In the genomic region with DNA sequence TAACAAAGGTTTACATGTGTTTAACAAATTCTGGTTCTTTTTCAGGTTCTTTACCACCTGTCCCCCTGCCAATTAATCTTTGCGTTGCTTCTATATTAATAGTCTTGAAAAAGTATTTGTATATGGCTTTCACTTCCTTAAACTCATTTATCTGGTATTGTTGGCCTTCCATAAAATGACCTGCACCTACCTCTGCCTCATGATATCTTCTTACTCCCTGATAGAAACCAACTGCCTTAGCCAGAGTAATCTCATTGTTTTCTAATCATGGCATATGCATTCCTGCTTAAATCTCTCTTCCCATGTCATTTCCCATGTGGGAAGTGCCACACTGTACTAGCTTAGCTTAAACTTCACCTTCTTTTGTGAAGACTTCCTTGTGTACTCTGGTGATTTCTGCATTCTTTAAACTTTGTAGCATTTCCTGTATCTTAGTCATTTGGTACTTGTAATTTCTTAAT, we compare ENCODE assay signal across 9 cellular contexts. TPM values are rescaled to one million over a fixed set of nuclear protein-coding genes. Genes with fewer than 3 reads are reported as not detected.
DNase-seq lines count a peak whose midpoint lies in the region; ATAC-seq and TF ChIP-seq lines count a peak whose summit lies in the region.
"Had no signal": no experiment of that assay in that cellular context is flagged by ENCODE, and none has a peak within 500 bp of the region (broad histone marks: within the 10 kb centered on the region; RNA-seq: fewer than 3 reads in every experiment).

No MANE protein-coding gene starts in this region.

- H3K4me1 Mint-ChIP-seq in activated T-helper 2 cell treated with anti-CD3 and anti-CD28 coated beads, Interferon-gamma antibody, Interleukin-2, Interleukin-4, amounts not matched to agents 10 μg/mL and 5 μg/mL and 100 μg/mL, durations not matched to agents 14 hours and 24 hours and 36 hours (ENCODE audit: low read depth): peaks cover 57% of the 10 kb centered on the region

- H3K36me3 Mint-ChIP-seq in activated T-helper 2 cell treated with anti-CD3 and anti-CD28 coated beads, Interferon-gamma antibody, Interleukin-2, Interleukin-4, amounts not matched to agents 10 μg/mL and 5 μg/mL and 100 μg/mL, durations not matched to agents 14 hours and 24 hours and 36 hours (ENCODE audit: low read depth): peaks cover 23% of the 10 kb centered on the region

- intact Hi-C loops in activated T-helper 2 cell treated with anti-CD3 and anti-CD28 coated beads, Interferon-gamma antibody, Interleukin-2, Interleukin-4, amounts not matched to agents 10 μg/mL and 5 μg/mL and 100 μg/mL, durations not matched to agents 14 hours and 24 hours and 36 hours (cut with micrococcal nuclease): no loop called here

- no peak overlapping the region for H3K27ac ChIP-seq in coronary artery
- H3K27ac ChIP-seq: prostate gland had no signal

- H3K4me3 ChIP-seq in AG10803 (ENCODE audit: low read length) (no peak overlapping the region), coronary artery (no peak overlapping the region)
- H3K4me3 ChIP-seq: prostate gland had no signal

- peak overlapping the region; percentile 35 for H3K4me3 Mint-ChIP-seq in activated T-helper 2 cell treated with anti-CD3 and anti-CD28 coated beads, Interferon-gamma antibody, Interleukin-2, Interleukin-4, amounts not matched to agents 10 μg/mL and 5 μg/mL and 100 μg/mL, durations not matched to agents 14 hours and 24 hours and 36 hours (ENCODE audit: low read depth)

- no peaks in the 10 kb centered on the region for H3K27me3 Mint-ChIP-seq in activated T-helper 2 cell treated with anti-CD3 and anti-CD28 coated beads, Interferon-gamma antibody, Interleukin-2, Interleukin-4, amounts not matched to agents 10 μg/mL and 5 μg/mL and 100 μg/mL, durations not matched to agents 14 hours and 24 hours and 36 hours (ENCODE audit: low read depth)

- no peak for TF ChIP-seq CTCF in AG10803 (conservative IDR thresholded peaks at IDR 0.05; ENCODE audit: low read length)
- no peak for TF ChIP-seq CTCF in coronary artery (IDR thresholded peaks at IDR 0.05)

- peak; percentile 69 for ATAC-seq in GM19035 (IDR thresholded peaks at IDR 0.05; ENCODE audit: unreplicated experiment)
- ATAC-seq in HG03135 (IDR thresholded peaks at IDR 0.05; ENCODE audit: unreplicated experiment): peak; percentile 48

- H3K9me3 Mint-ChIP-seq in activated T-helper 2 cell treated with anti-CD3 and anti-CD28 coated beads, Interferon-gamma antibody, Interleukin-2, Interleukin-4, amounts not matched to agents 10 μg/mL and 5 μg/mL and 100 μg/mL, durations not matched to agents 14 hours and 24 hours and 36 hours: no peaks in the 10 kb centered on the region

- DNase-seq in AG10803 (ENCODE audit: low read depth): peak; percentile 24
- DNase-seq in activated T-helper 2 cell treated with anti-CD3 and anti-CD28 coated beads, Interferon-gamma antibody, Interleukin-2, Interleukin-4, amounts not matched to agents 10 μg/mL and 5 μg/mL and 100 μg/mL, durations not matched to agents 14 hours and 24 hours and 36 hours (ENCODE audit: low spot score): no peak
- no peak for DNase-seq in HuH-7.5 (ENCODE audit: low spot score)
- no peak for DNase-seq in middle frontal gyrus (ENCODE audit: extremely low spot score, low spot score)
- no peak for DNase-seq in pons (ENCODE audit: low spot score)
- DNase-seq in coronary artery (ENCODE audit: low spot score): no peak

- H3K27ac Mint-ChIP-seq in activated T-helper 2 cell treated with anti-CD3 and anti-CD28 coated beads, Interferon-gamma antibody, Interleukin-2, Interleukin-4, amounts not matched to agents 10 μg/mL and 5 μg/mL and 100 μg/mL, durations not matched to agents 14 hours and 24 hours and 36 hours: peak overlapping the region; percentile 62

RNA-seq across cellular contexts. Expression of a gene that starts 8.7 kb away (rescaled TPM):
- total RNA-seq in activated T-helper 2 cell treated with anti-CD3 and anti-CD28 coated beads, Interferon-gamma antibody, Interleukin-2, Interleukin-4, amounts not matched to agents 10 μg/mL and 5 μg/mL and 100 μg/mL, durations not matched to agents 14 hours and 24 hours and 36 hours: 63.3 and 65.0 TPM in 2 replicates
